Comparison of ENCODE assay signal across 12 cellular contexts in genomic region chr14:99055816-99056215, GRCh38.
DNase-seq lines count a peak whose midpoint lies in the region; ATAC-seq and TF ChIP-seq lines count a peak whose summit lies in the region.
"Had no signal": no experiment of that assay in that cellular context is flagged by ENCODE, and none has a peak within 500 bp of the region (broad histone marks: within the 10 kb centered on the region; RNA-seq: fewer than 3 reads in every experiment).

No MANE protein-coding gene starts in this region.

- H3K36me3 Mint-ChIP-seq in activated CD4-positive, alpha-beta T cell treated with anti-CD3 and anti-CD28 coated beads for 36 hours (ENCODE audit: low read depth) = peaks cover 4% of the 10 kb centered on the region
- H3K36me3 Mint-ChIP-seq in activated T-cell treated with anti-CD3 and anti-CD28 coated beads, Interleukin-2, amount 50 U/mL, for 4 hours (ENCODE audit: insufficient read depth) = peaks cover 6% of the 10 kb centered on the region
- H3K36me3 Mint-ChIP-seq in stimulated activated effector memory CD8-positive, alpha-beta T cell treated with anti-CD3 and anti-CD28 coated beads, Interleukin-12 subunit alpha, Interleukin-12 subunit beta, amount 100 ng/mL, for 72 hours = no peaks in the 10 kb centered on the region
- peaks cover 17% of the 10 kb centered on the region for H3K36me3 Mint-ChIP-seq in glutamatergic neuron (ENCODE audit: unreplicated experiment)

- no peaks in the 10 kb centered on the region for H3K27me3 Mint-ChIP-seq in activated CD4-positive, alpha-beta T cell treated with anti-CD3 and anti-CD28 coated beads for 36 hours
- H3K27me3 Mint-ChIP-seq in activated T-cell treated with anti-CD3 and anti-CD28 coated beads, Interleukin-2, amount 50 U/mL, for 4 hours (ENCODE audit: low read depth) = no peaks in the 10 kb centered on the region
- H3K27me3 Mint-ChIP-seq in glutamatergic neuron (ENCODE audit: unreplicated experiment) = peaks cover 1% of the 10 kb centered on the region

- intact Hi-C loops in activated CD4-positive, alpha-beta T cell treated with anti-CD3 and anti-CD28 coated beads for 36 hours (cut with DNase I, micrococcal nuclease) = no loop called here

- no peak for TF ChIP-seq CTCF in glutamatergic neuron (IDR thresholded peaks at IDR 0.05; ENCODE audit: partially characterized antibody, unreplicated experiment)

- H3K9me3 Mint-ChIP-seq in activated CD4-positive, alpha-beta T cell treated with anti-CD3 and anti-CD28 coated beads for 36 hours (ENCODE audit: low read depth) = peaks cover 23% of the 10 kb centered on the region
- H3K9me3 Mint-ChIP-seq in activated T-cell treated with anti-CD3 and anti-CD28 coated beads, Interleukin-2, amount 50 U/mL, for 4 hours = peaks cover 20% of the 10 kb centered on the region
- H3K9me3 Mint-ChIP-seq in stimulated activated effector memory CD8-positive, alpha-beta T cell treated with anti-CD3 and anti-CD28 coated beads, Interleukin-12 subunit alpha, Interleukin-12 subunit beta, amount 100 ng/mL, for 72 hours = peaks cover 19% of the 10 kb centered on the region
- peaks cover 3% of the 10 kb centered on the region for H3K9me3 Mint-ChIP-seq in glutamatergic neuron (ENCODE audit: unreplicated experiment)

- peak; percentile 85 for ATAC-seq in activated CD4-positive, alpha-beta T cell treated with anti-CD3 and anti-CD28 coated beads for 36 hours
- peak; percentile 84 to 93 for ATAC-seq in activated T-cell treated with anti-CD3 and anti-CD28 coated beads, Interleukin-2, amount 50 U/mL, for 4 hours
- peak; percentile 99 for ATAC-seq in stimulated activated effector memory CD8-positive, alpha-beta T cell treated with anti-CD3 and anti-CD28 coated beads, Interleukin-12 subunit alpha, Interleukin-12 subunit beta, amount 100 ng/mL, for 72 hours
- ATAC-seq in left lobe of liver = no peak

- H3K4me1 Mint-ChIP-seq in activated CD4-positive, alpha-beta T cell treated with anti-CD3 and anti-CD28 coated beads for 36 hours = peaks cover 9% of the 10 kb centered on the region
- H3K4me1 Mint-ChIP-seq in activated T-cell treated with anti-CD3 and anti-CD28 coated beads, Interleukin-2, amount 50 U/mL, for 4 hours (ENCODE audit: low read depth) = peaks cover 16% of the 10 kb centered on the region
- peaks cover 27% of the 10 kb centered on the region for H3K4me1 Mint-ChIP-seq in stimulated activated effector memory CD8-positive, alpha-beta T cell treated with anti-CD3 and anti-CD28 coated beads, Interleukin-12 subunit alpha, Interleukin-12 subunit beta, amount 100 ng/mL, for 72 hours
- H3K4me1 Mint-ChIP-seq in glutamatergic neuron (ENCODE audit: low read depth, unreplicated experiment) = no peaks in the 10 kb centered on the region

- CTCF ChIA-PET in activated CD4-positive, alpha-beta T cell treated with anti-CD3 and anti-CD28 coated beads for 36 hours (lab: Charles Lee) = no interaction called here

- no peak overlapping the region for H3K27ac Mint-ChIP-seq in activated CD4-positive, alpha-beta T cell treated with anti-CD3 and anti-CD28 coated beads for 36 hours
- peak overlapping the region; percentile 84 for H3K27ac Mint-ChIP-seq in stimulated activated effector memory CD8-positive, alpha-beta T cell treated with anti-CD3 and anti-CD28 coated beads, Interleukin-12 subunit alpha, Interleukin-12 subunit beta, amount 100 ng/mL, for 72 hours
- no peak overlapping the region for H3K27ac Mint-ChIP-seq in glutamatergic neuron (ENCODE audit: unreplicated experiment)

- DNase-seq in activated CD4-positive, alpha-beta T cell treated with anti-CD3 and anti-CD28 coated beads for 36 hours = peak; percentile 44
- DNase-seq in activated CD4-positive, alpha-beta T cell treated with anti-CD3 and anti-CD28 coated beads, Interleukin-2, amount 50 U/mL, for 4 hours = no peak
- no peak for DNase-seq in activated T-cell treated with anti-CD3 and anti-CD28 coated beads, Interleukin-2, amount 50 U/mL, for 4 hours
- peak; percentile 56 for DNase-seq in islet precursor cell
- DNase-seq in stimulated activated effector memory CD8-positive, alpha-beta T cell treated with anti-CD3 and anti-CD28 coated beads, Interleukin-12 subunit alpha, Interleukin-12 subunit beta, amount 100 ng/mL, for 72 hours (ENCODE audit: low spot score in 2 of 2) = peak; percentile 64 to 89
- DNase-seq in glutamatergic neuron = no peak
- DNase-seq in NCI-H2029 treated with DMSO at 0.1 percent for 48 hours (lab: John Stamatoyannopoulos, UW) = no peak
- no peak for DNase-seq in left lobe of liver (ENCODE audit: low spot score)
- DNase-seq: amniotic stem cell, DMS 273 treated with DMSO at 0.1 percent for 48 hours, NCI-H1048, NCI-H748 treated with DMSO at 0.1 percent for 48 hours had no signal

- POLR2A ChIA-PET in activated CD4-positive, alpha-beta T cell treated with anti-CD3 and anti-CD28 coated beads for 36 hours (lab: Charles Lee) = no interaction called here

- no peak overlapping the region for H3K4me3 Mint-ChIP-seq in activated CD4-positive, alpha-beta T cell treated with anti-CD3 and anti-CD28 coated beads for 36 hours
- H3K4me3 Mint-ChIP-seq in activated T-cell treated with anti-CD3 and anti-CD28 coated beads, Interleukin-2, amount 50 U/mL, for 4 hours = no peak overlapping the region
- H3K4me3 Mint-ChIP-seq in stimulated activated effector memory CD8-positive, alpha-beta T cell treated with anti-CD3 and anti-CD28 coated beads, Interleukin-12 subunit alpha, Interleukin-12 subunit beta, amount 100 ng/mL, for 72 hours = peak overlapping the region; percentile 39
- no peak overlapping the region for H3K4me3 Mint-ChIP-seq in glutamatergic neuron (ENCODE audit: unreplicated experiment)

Comparison
In these comparisons a context has a peak if more than half of its experiments do, and no peak if none do; other contexts are left out.
1. DNase-seq: peak in activated CD4-positive, alpha-beta T cell treated with anti-CD3 and anti-CD28 coated beads for 36 hours (single experiment), islet precursor cell (single experiment) and stimulated activated effector memory CD8-positive, alpha-beta T cell treated with anti-CD3 and anti-CD28 coated beads, Interleukin-12 subunit alpha, Interleukin-12 subunit beta, amount 100 ng/mL, for 72 hours (2 of 2); none in activated CD4-positive, alpha-beta T cell treated with anti-CD3 and anti-CD28 coated beads, Interleukin-2, amount 50 U/mL, for 4 hours (0 of 2), activated T-cell treated with anti-CD3 and anti-CD28 coated beads, Interleukin-2, amount 50 U/mL, for 4 hours (single experiment), glutamatergic neuron (single experiment), NCI-H2029 treated with DMSO at 0.1 percent for 48 hours (single experiment) and left lobe of liver (single experiment).